8 cellular contexts compared by ENCODE assay signal in genomic region chr1:23524716-23525401, GRCh38. TPM values are rescaled to one million over a fixed set of nuclear protein-coding genes. Genes with fewer than 3 reads are reported as not detected.
DNase-seq lines count a peak whose midpoint lies in the region; ATAC-seq lines count a peak whose summit lies in the region.

No MANE protein-coding gene starts in this region.

- H3K9me3 Mint-ChIP-seq in activated T-helper 2 cell treated with anti-CD3 and anti-CD28 coated beads, Interferon-gamma antibody, Interleukin-2, Interleukin-4, amounts not matched to agents 10 μg/mL and 5 μg/mL and 100 μg/mL, durations not matched to agents 14 hours and 24 hours and 36 hours, result no peaks in the 10 kb centered on the region
- no peaks in the 10 kb centered on the region for H3K9me3 Mint-ChIP-seq in stimulated activated naive B cell treated with anti-CD40 and anti-IgM and Interleukin-4, amounts not matched to agents 10 μg/mL and 1 μg/mL and 100 μg/mL, for 72 hours

- H3K27me3 Mint-ChIP-seq in activated T-helper 2 cell treated with anti-CD3 and anti-CD28 coated beads, Interferon-gamma antibody, Interleukin-2, Interleukin-4, amounts not matched to agents 10 μg/mL and 5 μg/mL and 100 μg/mL, durations not matched to agents 14 hours and 24 hours and 36 hours (ENCODE audit: low read depth), result no peaks in the 10 kb centered on the region
- peaks cover 0 to 7% of the 10 kb centered on the region in 2 donors for H3K27me3 Mint-ChIP-seq in stimulated activated naive B cell treated with anti-CD40 and anti-IgM and Interleukin-4, amounts not matched to agents 10 μg/mL and 1 μg/mL and 100 μg/mL, for 72 hours

- H3K4me3 Mint-ChIP-seq in activated T-helper 2 cell treated with anti-CD3 and anti-CD28 coated beads, Interferon-gamma antibody, Interleukin-2, Interleukin-4, amounts not matched to agents 10 μg/mL and 5 μg/mL and 100 μg/mL, durations not matched to agents 14 hours and 24 hours and 36 hours (ENCODE audit: low read depth), result peak overlapping the region; percentile 65
- H3K4me3 Mint-ChIP-seq in stimulated activated naive B cell treated with anti-CD40 and anti-IgM and Interleukin-4, amounts not matched to agents 10 μg/mL and 1 μg/mL and 100 μg/mL, for 72 hours, result peak overlapping the region in 1 of 2 donors; percentile 43

- H3K36me3 Mint-ChIP-seq in activated T-helper 2 cell treated with anti-CD3 and anti-CD28 coated beads, Interferon-gamma antibody, Interleukin-2, Interleukin-4, amounts not matched to agents 10 μg/mL and 5 μg/mL and 100 μg/mL, durations not matched to agents 14 hours and 24 hours and 36 hours (ENCODE audit: low read depth), result peaks cover 36% of the 10 kb centered on the region
- peaks cover 3 to 4% of the 10 kb centered on the region in 2 donors for H3K36me3 Mint-ChIP-seq in stimulated activated naive B cell treated with anti-CD40 and anti-IgM and Interleukin-4, amounts not matched to agents 10 μg/mL and 1 μg/mL and 100 μg/mL, for 72 hours

- DNase-seq in activated naive CD4-positive, alpha-beta T cell treated with Interleukin-2 at 50 U/mL for 16 hours, result peak; percentile 31
- no peak for DNase-seq in activated naive CD4-positive, alpha-beta T cell treated with anti-CD3 and anti-CD28 coated beads, Interleukin-2, amount 50 U/mL, for 16 hours
- DNase-seq in NCI-H2196 treated with DMSO at 0.1 percent for 48 hours (lab: John Stamatoyannopoulos, UW; ENCODE audit: unreplicated experiment) (peak; percentile 25), GM19240 (ENCODE audit: insufficient read length, low spot score) (no peak)
- DNase-seq in activated T-helper 2 cell treated with anti-CD3 and anti-CD28 coated beads, Interferon-gamma antibody, Interleukin-2, Interleukin-4, amounts not matched to agents 10 μg/mL and 5 μg/mL and 100 μg/mL, durations not matched to agents 14 hours and 24 hours and 36 hours (ENCODE audit: low spot score), result no peak
- DNase-seq in stimulated activated naive B cell treated with anti-CD40 and anti-IgM and Interleukin-4, amounts not matched to agents 10 μg/mL and 1 μg/mL and 100 μg/mL, for 72 hours, result peak; percentile 19

- H3K4me1 Mint-ChIP-seq in activated T-helper 2 cell treated with anti-CD3 and anti-CD28 coated beads, Interferon-gamma antibody, Interleukin-2, Interleukin-4, amounts not matched to agents 10 μg/mL and 5 μg/mL and 100 μg/mL, durations not matched to agents 14 hours and 24 hours and 36 hours (ENCODE audit: low read depth), result peaks cover 57% of the 10 kb centered on the region
- peaks cover 59 to 69% of the 10 kb centered on the region in 2 donors for H3K4me1 Mint-ChIP-seq in stimulated activated naive B cell treated with anti-CD40 and anti-IgM and Interleukin-4, amounts not matched to agents 10 μg/mL and 1 μg/mL and 100 μg/mL, for 72 hours

- peak overlapping the region; percentile 75 for H3K27ac Mint-ChIP-seq in activated T-helper 2 cell treated with anti-CD3 and anti-CD28 coated beads, Interferon-gamma antibody, Interleukin-2, Interleukin-4, amounts not matched to agents 10 μg/mL and 5 μg/mL and 100 μg/mL, durations not matched to agents 14 hours and 24 hours and 36 hours
- H3K27ac Mint-ChIP-seq in stimulated activated naive B cell treated with anti-CD40 and anti-IgM and Interleukin-4, amounts not matched to agents 10 μg/mL and 1 μg/mL and 100 μg/mL, for 72 hours, result peak overlapping the region; percentile 28

- intact Hi-C loops in activated T-helper 2 cell treated with anti-CD3 and anti-CD28 coated beads, Interferon-gamma antibody, Interleukin-2, Interleukin-4, amounts not matched to agents 10 μg/mL and 5 μg/mL and 100 μg/mL, durations not matched to agents 14 hours and 24 hours and 36 hours (cut with micrococcal nuclease), result loop anchor here (5.0 kb wide), 2 partner anchors 103 to 977 kb away; partner anchors contain the start of genes RCAN3 and TCEA3

- ATAC-seq in stimulated activated naive B cell treated with anti-CD40 and anti-IgM and Interleukin-4, amounts not matched to agents 10 μg/mL and 1 μg/mL and 100 μg/mL, for 72 hours (replicated peaks), result peak in 1 of 2 donors; percentile 11
- ATAC-seq in HG02970 (IDR thresholded peaks at IDR 0.05; ENCODE audit: low FRiP score, unreplicated experiment) (no peak), HG02678 (IDR thresholded peaks at IDR 0.05; ENCODE audit: unreplicated experiment) (no peak)

RNA-seq across cellular contexts. Expression of gene E2F2, which starts 6.2 kb away (rescaled TPM):
- 17.2 and 18.6 TPM in 2 replicates for total RNA-seq in activated T-helper 2 cell treated with anti-CD3 and anti-CD28 coated beads, Interferon-gamma antibody, Interleukin-2, Interleukin-4, amounts not matched to agents 10 μg/mL and 5 μg/mL and 100 μg/mL, durations not matched to agents 14 hours and 24 hours and 36 hours

RNA-seq across cellular contexts. Expression of gene ID3, which starts 34.4 kb away (rescaled TPM):
- 24.7 and 26.9 TPM in 2 replicates for total RNA-seq in activated T-helper 2 cell treated with anti-CD3 and anti-CD28 coated beads, Interferon-gamma antibody, Interleukin-2, Interleukin-4, amounts not matched to agents 10 μg/mL and 5 μg/mL and 100 μg/mL, durations not matched to agents 14 hours and 24 hours and 36 hours

RNA-seq across cellular contexts. Expression of gene ASAP3, which starts 40.9 kb away (rescaled TPM):
- 0.48 TPM in 1 of 2 replicates, not detected in the other for total RNA-seq in activated T-helper 2 cell treated with anti-CD3 and anti-CD28 coated beads, Interferon-gamma antibody, Interleukin-2, Interleukin-4, amounts not matched to agents 10 μg/mL and 5 μg/mL and 100 μg/mL, durations not matched to agents 14 hours and 24 hours and 36 hours

Comparison
In these comparisons a context has a peak if more than half of its experiments do, and no peak if none do; other contexts are left out.
1. DNase-seq: peak in activated naive CD4-positive, alpha-beta T cell treated with Interleukin-2 at 50 U/mL for 16 hours (single experiment), NCI-H2196 treated with DMSO at 0.1 percent for 48 hours (single experiment) and stimulated activated naive B cell treated with anti-CD40 and anti-IgM and Interleukin-4, amounts not matched to agents 10 μg/mL and 1 μg/mL and 100 μg/mL, for 72 hours (single experiment); none in activated naive CD4-positive, alpha-beta T cell treated with anti-CD3 and anti-CD28 coated beads, Interleukin-2, amount 50 U/mL, for 16 hours (single experiment), activated T-helper 2 cell treated with anti-CD3 and anti-CD28 coated beads, Interferon-gamma antibody, Interleukin-2, Interleukin-4, amounts not matched to agents 10 μg/mL and 5 μg/mL and 100 μg/mL, durations not matched to agents 14 hours and 24 hours and 36 hours (single experiment) and GM19240 (single experiment).